17 cellular contexts compared by ENCODE assay signal in the genomic region with DNA sequence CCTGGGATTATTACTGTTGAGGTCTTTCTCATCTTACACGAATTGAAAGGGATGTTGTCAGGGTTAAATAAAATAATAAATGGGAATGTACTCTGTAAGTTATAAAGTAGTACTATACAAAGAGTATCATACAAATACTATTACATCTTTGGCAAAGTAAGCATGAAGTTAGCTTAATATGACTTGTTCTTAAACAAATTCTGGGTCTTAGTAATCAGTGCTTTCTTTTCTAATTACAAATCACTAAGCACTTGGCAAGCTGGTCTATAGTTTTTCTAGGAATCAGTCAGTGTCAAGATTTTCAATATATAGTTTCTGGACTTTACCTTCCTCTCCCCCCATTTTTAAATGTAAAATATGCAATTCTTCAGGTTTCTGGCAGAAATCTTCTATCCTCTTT. TPM values are rescaled to one million over a fixed set of nuclear protein-coding genes. Genes with fewer than 3 reads are reported as not detected.
DNase-seq lines count a peak whose midpoint lies in the region; ATAC-seq and FAIRE-seq lines count a peak whose summit lies in the region.
"Had no signal": no experiment of that assay in that cellular context is flagged by ENCODE, and none has a peak within 500 bp of the region (broad histone marks: within the 10 kb centered on the region; RNA-seq: fewer than 3 reads in every experiment).

No MANE protein-coding gene starts in this region.

- H3K27me3 Mint-ChIP-seq in activated CD4-positive, alpha-beta T cell treated with anti-CD3 and anti-CD28 coated beads for 36 hours: no peaks in the 10 kb centered on the region
- no peaks in the 10 kb centered on the region for H3K27me3 Mint-ChIP-seq in stimulated activated naive CD8-positive, alpha-beta T cell treated with anti-CD3 and anti-CD28 coated beads, Interleukin-15, amount 100 ng/mL, for 72 hours
- no peaks in the 10 kb centered on the region for H3K27me3 Mint-ChIP-seq in effector memory CD8-positive, alpha-beta T cell
- H3K27me3 Mint-ChIP-seq: CD4-positive, alpha-beta T cell had no signal

- H3K4me1 Mint-ChIP-seq in activated CD4-positive, alpha-beta T cell treated with anti-CD3 and anti-CD28 coated beads for 36 hours: peaks cover 56% of the 10 kb centered on the region
- peaks cover 36% of the 10 kb centered on the region for H3K4me1 Mint-ChIP-seq in stimulated activated naive CD8-positive, alpha-beta T cell treated with anti-CD3 and anti-CD28 coated beads, Interleukin-15, amount 100 ng/mL, for 72 hours
- H3K4me1 Mint-ChIP-seq in effector memory CD8-positive, alpha-beta T cell (ENCODE audit: low read depth in 2 of 2): peaks cover 28 to 44% of the 10 kb centered on the region in 2 donors
- H3K4me1 Mint-ChIP-seq: H9 had no signal

- H3K4me3 Mint-ChIP-seq in activated CD4-positive, alpha-beta T cell treated with anti-CD3 and anti-CD28 coated beads for 36 hours: no peak overlapping the region
- no peak overlapping the region for H3K4me3 Mint-ChIP-seq in stimulated activated naive CD8-positive, alpha-beta T cell treated with anti-CD3 and anti-CD28 coated beads, Interleukin-15, amount 100 ng/mL, for 72 hours
- H3K4me3 Mint-ChIP-seq in effector memory CD8-positive, alpha-beta T cell: no peak overlapping the region
- H3K4me3 Mint-ChIP-seq: CD4-positive, alpha-beta T cell; H9 had no signal

- POLR2A ChIA-PET in activated CD4-positive, alpha-beta T cell treated with anti-CD3 and anti-CD28 coated beads for 36 hours (lab: Charles Lee): interaction anchor here (1.1 kb wide), 1 partner anchor 356 kb away, joined by 4 read pairs; the partner anchor contains the start of gene B3GALNT2

- H3K27ac Mint-ChIP-seq in activated CD4-positive, alpha-beta T cell treated with anti-CD3 and anti-CD28 coated beads for 36 hours: no peak overlapping the region
- no peak overlapping the region for H3K27ac Mint-ChIP-seq in stimulated activated naive CD8-positive, alpha-beta T cell treated with anti-CD3 and anti-CD28 coated beads, Interleukin-15, amount 100 ng/mL, for 72 hours
- H3K27ac Mint-ChIP-seq in effector memory CD8-positive, alpha-beta T cell: no peak overlapping the region
- H3K27ac Mint-ChIP-seq: CD4-positive, alpha-beta T cell; H9 had no signal

- ATAC-seq in activated CD4-positive, alpha-beta T cell treated with anti-CD3 and anti-CD28 coated beads for 36 hours: peak; percentile 54
- ATAC-seq in stimulated activated naive CD8-positive, alpha-beta T cell treated with anti-CD3 and anti-CD28 coated beads, Interleukin-15, amount 100 ng/mL, for 72 hours: peak; percentile 60
- ATAC-seq in stimulated activated naive CD8-positive, alpha-beta T cell treated with anti-CD3 and anti-CD28 coated beads, Interleukin-15, Interleukin-2, amounts not matched to agents 100 U/mL and 50 U/mL, for 24 hours: no peak
- no peak for ATAC-seq in effector memory CD8-positive, alpha-beta T cell (replicated peaks)
- ATAC-seq: HepG2 had no signal

- intact Hi-C loops in activated CD4-positive, alpha-beta T cell treated with anti-CD3 and anti-CD28 coated beads for 36 hours (cut with DNase I, micrococcal nuclease): loop anchor here in 1 of 2 experiments (2.0 to 5.0 kb wide), 4 partner anchors 139 to 938 kb away; partner anchors contain the start of genes MTR and TOMM20

- H3K9me3 Mint-ChIP-seq in activated CD4-positive, alpha-beta T cell treated with anti-CD3 and anti-CD28 coated beads for 36 hours (ENCODE audit: low read depth): no peaks in the 10 kb centered on the region
- H3K9me3 Mint-ChIP-seq in stimulated activated naive CD8-positive, alpha-beta T cell treated with anti-CD3 and anti-CD28 coated beads, Interleukin-15, amount 100 ng/mL, for 72 hours: no peaks in the 10 kb centered on the region
- H3K9me3 Mint-ChIP-seq in effector memory CD8-positive, alpha-beta T cell: peaks cover 0 to 2% of the 10 kb centered on the region in 2 donors
- H3K9me3 Mint-ChIP-seq: CD4-positive, alpha-beta T cell; H9 had no signal

- peaks cover 29% of the 10 kb centered on the region for H3K36me3 Mint-ChIP-seq in activated CD4-positive, alpha-beta T cell treated with anti-CD3 and anti-CD28 coated beads for 36 hours (ENCODE audit: low read depth)
- H3K36me3 Mint-ChIP-seq in effector memory CD8-positive, alpha-beta T cell (ENCODE audit: insufficient read depth): peaks cover 23% of the 10 kb centered on the region

- DNase-seq in activated CD4-positive, alpha-beta T cell treated with anti-CD3 and anti-CD28 coated beads for 36 hours: no peak
- DNase-seq in activated CD4-positive, alpha-beta T cell treated with anti-CD3 and anti-CD28 coated beads for 48 hours: no peak
- no peak for DNase-seq in stimulated activated naive CD8-positive, alpha-beta T cell treated with anti-CD3 and anti-CD28 coated beads, Interleukin-15, amount 100 ng/mL, for 72 hours
- no peak for DNase-seq in stimulated activated naive CD8-positive, alpha-beta T cell treated with anti-CD3 and anti-CD28 coated beads, Interleukin-15, Interleukin-2, amounts not matched to agents 100 U/mL and 50 U/mL, for 24 hours
- DNase-seq in kidney glomerular epithelial cell (lab: John Stamatoyannopoulos, UW) (no peak), ecto neural progenitor cell (ENCODE audit: low spot score) (no peak)
- DNase-seq in effector memory CD8-positive, alpha-beta T cell: no peak
- DNase-seq: 8988T; AML-193; Calu3; CD4-positive, alpha-beta T cell; DMS79; GOT3; H9 had no signal

- CTCF ChIA-PET in activated CD4-positive, alpha-beta T cell treated with anti-CD3 and anti-CD28 coated beads for 36 hours (lab: Charles Lee): interaction anchor here (0.8 to 1.6 kb wide), 4 partner anchors 17 to 112 kb away, joined by 3 to 7 read pairs (median 3); no protein-coding TSS in a partner anchor

- peak; percentile 42 for FAIRE-seq in TTC549 (lab: Jason Lieb, UNC)
- FAIRE-seq: HepG2, HTR-8/SVneo had no signal

RNA-seq across cellular contexts. Expression of gene LYST, which starts 6.9 kb away (rescaled TPM):
- total RNA-seq in activated CD4-positive, alpha-beta T cell treated with anti-CD3 and anti-CD28 coated beads for 36 hours: 10 to 100 TPM; 28.1 to 32.3 TPM

Comparison
In these comparisons a context has a peak if more than half of its experiments do, and no peak if none do; other contexts are left out.
1. ATAC-seq: peak in activated CD4-positive, alpha-beta T cell treated with anti-CD3 and anti-CD28 coated beads for 36 hours (single experiment) and stimulated activated naive CD8-positive, alpha-beta T cell treated with anti-CD3 and anti-CD28 coated beads, Interleukin-15, amount 100 ng/mL, for 72 hours (single experiment); none in stimulated activated naive CD8-positive, alpha-beta T cell treated with anti-CD3 and anti-CD28 coated beads, Interleukin-15, Interleukin-2, amounts not matched to agents 100 U/mL and 50 U/mL, for 24 hours (single experiment) and effector memory CD8-positive, alpha-beta T cell (single experiment).